30 cellular contexts compared by ENCODE assay signal in the genomic region with DNA sequence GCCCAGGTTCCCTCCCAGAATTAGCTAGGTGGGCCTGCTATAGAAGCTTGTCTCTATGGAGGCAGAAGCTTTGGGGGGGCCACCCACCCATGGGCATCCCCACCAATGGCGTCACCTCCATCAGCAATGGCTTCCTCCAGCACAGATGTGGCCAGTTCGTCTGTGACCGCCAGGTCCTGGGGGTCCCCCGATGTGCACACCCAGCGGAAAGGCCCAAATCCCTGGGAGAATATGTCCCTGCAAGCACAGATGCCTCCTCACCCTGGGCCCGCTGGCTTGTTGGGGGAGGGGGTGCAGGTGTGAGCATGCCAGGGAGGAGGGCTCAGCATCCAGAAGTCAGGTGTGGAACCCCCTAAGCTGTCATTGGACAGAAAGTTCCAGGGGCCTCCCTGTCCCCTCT. TPM values are rescaled to one million over a fixed set of nuclear protein-coding genes. Genes with fewer than 3 reads are reported as not detected.
"Had no signal": no experiment of that assay in that cellular context is flagged by ENCODE, and none has a peak within 500 bp of the region (broad histone marks: within the 10 kb centered on the region; RNA-seq: fewer than 3 reads in every experiment).

No MANE protein-coding gene starts in this region.

- H3K9me3 ChIP-seq: left ventricle myocardium inferior, ovary, right atrium auricular region, right lobe of liver, stomach, testis, thyroid gland, transverse colon, upper lobe of right lung had no signal

- ATAC-seq: stimulated activated naive B cell treated with anti-CD40 and anti-IgM and Interleukin-4, amounts not matched to agents 10 μg/mL and 1 μg/mL and 100 μg/mL, for 72 hours; stimulated activated naive CD8-positive, alpha-beta T cell treated with anti-CD3 and anti-CD28 coated beads, Interleukin-15, Interleukin-2, amounts not matched to agents 100 U/mL and 50 U/mL, for 24 hours; upper lobe of right lung had no signal

- H3K4me2 ChIP-seq: neural progenitor cell, smooth muscle cell had no signal

- H3K4me3 ChIP-seq: left ventricle myocardium inferior, lung, neural progenitor cell, ovary, right atrium auricular region, right lobe of liver, smooth muscle cell, stomach, testis, thyroid gland, transverse colon, upper lobe of right lung had no signal

- FAIRE-seq: keratinocyte had no signal

- H3K36me3 ChIP-seq: left ventricle myocardium inferior, neural progenitor cell, ovary, right atrium auricular region, stomach, thyroid gland, transverse colon, upper lobe of right lung had no signal

- H3K9ac ChIP-seq: neural progenitor cell had no signal

- H3K27ac ChIP-seq: left ventricle myocardium inferior, neural progenitor cell, ovary, right atrium auricular region, right lobe of liver, stomach, testis, thyroid gland, transverse colon, upper lobe of right lung had no signal

- H3K4me1 ChIP-seq: right atrium auricular region, right lobe of liver, stomach, testis, thyroid gland, transverse colon, upper lobe of right lung had no signal

- DNase-seq: hippocampal formation; left ventricle myocardium inferior; mesendoderm; naive B cell; natural killer cell; nephron progenitor cell; ovary; right lobe of liver; stimulated activated CD4-positive, alpha-beta T cell treated with anti-CD3 and anti-CD28 coated beads, Interleukin-1b, Interleukin-23, amount 100 ng/mL, for 48 hours; stimulated activated CD4-positive, alpha-beta T cell treated with anti-CD3 and anti-CD28 coated beads, Interleukin-2, amount 100 ng/mL, for 48 hours; stimulated activated naive B cell treated with anti-CD40 and anti-IgM and Interleukin-4, amounts not matched to agents 10 μg/mL and 1 μg/mL and 100 μg/mL, for 72 hours; stimulated activated naive CD8-positive, alpha-beta T cell treated with anti-CD3 and anti-CD28 coated beads, Interleukin-15, Interleukin-2, amounts not matched to agents 100 U/mL and 50 U/mL, for 24 hours; stomach; testis; thyroid gland; transverse colon; upper lobe of right lung had no signal

- H3K27me3 ChIP-seq: neural progenitor cell, ovary, right atrium auricular region, right lobe of liver, testis, thyroid gland, transverse colon, upper lobe of right lung had no signal

RNA-seq across cellular contexts. Expression of a gene that starts 19.6 kb away (rescaled TPM):
- total RNA-seq: left ventricle myocardium inferior, lower leg skin, mesothelial cell of epicardium, mononuclear cell, natural killer cell, omental fat pad, progenitor cell of endocrine pancreas, pulmonary artery endothelial cell, renal cortical epithelial cell, right atrium auricular region, skeletal muscle tissue, smooth muscle cell, stomach, thyroid gland, transverse colon, upper lobe of right lung had no signal
- polyA plus RNA-seq: keratinocyte, smooth muscle cell, stomach had no signal

RNA-seq across cellular contexts. Expression of a gene that starts 26.0 kb away (rescaled TPM):
- total RNA-seq: mesothelial cell of epicardium, pulmonary artery endothelial cell, skeletal muscle tissue, smooth muscle cell had no signal
- polyA plus RNA-seq: keratinocyte, smooth muscle cell had no signal
